15 cellular contexts compared by ENCODE assay signal in genomic region chr15:60347480-60348069, GRCh38.
"Had no signal": no experiment of that assay in that cellular context is flagged by ENCODE, and none has a peak within 500 bp of the region (broad histone marks: within the 10 kb centered on the region; RNA-seq: fewer than 3 reads in every experiment).

No MANE protein-coding gene starts in this region.

- H3K27me3 ChIP-seq: cardiac muscle cell, right lobe of liver, upper lobe of left lung had no signal

- H3K4me3 ChIP-seq: cardiac muscle cell, lung, psoas muscle, right lobe of liver, upper lobe of left lung had no signal

- ATAC-seq: activated naive CD4-positive, alpha-beta T cell treated with anti-CD3 and anti-CD28 coated beads, Interleukin-2, amount 50 U/mL, for 72 hours; naive thymus-derived CD8-positive, alpha-beta T cell; psoas muscle; right lobe of liver; stimulated activated naive CD8-positive, alpha-beta T cell treated with anti-CD3 and anti-CD28 coated beads, Interleukin-15, Interleukin-2, amounts not matched to agents 100 U/mL and 50 U/mL, for 24 hours had no signal

- H3K4me1 ChIP-seq: psoas muscle, right lobe of liver, upper lobe of left lung had no signal

- H3K9me3 Mint-ChIP-seq: activated naive CD4-positive, alpha-beta T cell treated with anti-CD3 and anti-CD28 coated beads, Interleukin-2, amount 50 U/mL, for 72 hours; naive thymus-derived CD8-positive, alpha-beta T cell had no signal

- H3K4me3 Mint-ChIP-seq: naive thymus-derived CD8-positive, alpha-beta T cell had no signal

- DNase-seq: activated CD4-positive, alpha-beta T cell treated with anti-CD3 and anti-CD28 coated beads, Interleukin-2, amount 50 U/mL, for 1 hour; activated CD4-positive, CD25-positive, alpha-beta regulatory T cell; activated T-cell treated with anti-CD3 and anti-CD28 coated beads, Interleukin-2, amount 50 U/mL, for 1 hour; aorta; naive thymus-derived CD8-positive, alpha-beta T cell; nucleus accumbens; psoas muscle; right lobe of liver; stimulated activated CD4-positive, alpha-beta T cell treated with anti-CD3 and anti-CD28 coated beads, Interleukin-2, amount 100 ng/mL, for 24 hours; stimulated activated naive CD8-positive, alpha-beta T cell treated with anti-CD3 and anti-CD28 coated beads, Interleukin-15, Interleukin-2, amounts not matched to agents 100 U/mL and 50 U/mL, for 24 hours; T-helper 2 cell had no signal

- H3K27ac Mint-ChIP-seq: activated naive CD4-positive, alpha-beta T cell treated with anti-CD3 and anti-CD28 coated beads, Interleukin-2, amount 50 U/mL, for 72 hours had no signal

- H3K27ac ChIP-seq: cardiac muscle cell, psoas muscle, right lobe of liver, upper lobe of left lung had no signal

- H3K9me3 ChIP-seq: psoas muscle, right lobe of liver, upper lobe of left lung had no signal
